ENCODE assay signal across 3 cellular contexts in genomic region chr7:96314402-96315108, GRCh38.
TF ChIP-seq lines count a peak whose summit lies in the region.

No MANE protein-coding gene starts in this region.

TF ChIP-seq in IMR-90, 13 proteins besides CTCF, POLR2A, EP300 and RAD21:
- TF ChIP-seq NFE2L2 (IDR thresholded peaks at IDR 0.05; ENCODE audit: low read depth, low read length): no peak

TF ChIP-seq in HepG2, 621 proteins besides CTCF, POLR2A, EP300 and RAD21:
- TF ChIP-seq BCL6 (CRISPR knock-in tag; IDR thresholded peaks at IDR 0.05): peak; percentile 95
- no peak for TF ChIP-seq ADNP (CRISPR knock-in tag; IDR thresholded peaks at IDR 0.05)

TF ChIP-seq in SK-N-SH treated with all-trans-retinoic acid at 6 μM for 48 hours, 23 proteins besides CTCF, POLR2A, EP300 and RAD21:
- TF ChIP-seq ZNF565 (CRISPR knock-in tag; conservative IDR thresholded peaks at IDR 0.05; ENCODE audit: low read depth): no peak
- no peak for TF ChIP-seq TOX (CRISPR knock-in tag; IDR thresholded peaks at IDR 0.05; ENCODE audit: borderline replicate concordance)
- no peak for TF ChIP-seq POU6F1 (CRISPR knock-in tag; IDR thresholded peaks at IDR 0.05; ENCODE audit: borderline replicate concordance, low read depth)
- no peak for TF ChIP-seq ARNTL (CRISPR knock-in tag; IDR thresholded peaks at IDR 0.05; ENCODE audit: borderline replicate concordance, low read depth)
- no peak for TF ChIP-seq ESRRG (CRISPR knock-in tag; IDR thresholded peaks at IDR 0.05)
- no peak for TF ChIP-seq RARB (CRISPR knock-in tag; IDR thresholded peaks at IDR 0.05)
- no peak for TF ChIP-seq ZNF70 (CRISPR knock-in tag; IDR thresholded peaks at IDR 0.05)
- no peak for TF ChIP-seq ZFP3 (CRISPR knock-in tag; IDR thresholded peaks at IDR 0.05)
- no peak for TF ChIP-seq ZC3H10 (CRISPR knock-in tag; IDR thresholded peaks at IDR 0.05)
- TF ChIP-seq PATZ1 (CRISPR knock-in tag; IDR thresholded peaks at IDR 0.05; ENCODE audit: borderline replicate concordance): no peak
- no peak for TF ChIP-seq CSRNP3 (CRISPR knock-in tag; IDR thresholded peaks at IDR 0.05)
